ENCODE assay signal across 9 cellular contexts in genomic region chr1:207838156-207839082, GRCh38.
A peak's percentile ranks its signal among the peaks of the same experiment; 100 is the strongest.
DNase-seq lines count a peak whose midpoint lies in the region; ATAC-seq and TF ChIP-seq lines count a peak whose summit lies in the region.
"Had no signal": no experiment of that assay in that cellular context is flagged by ENCODE, and none has a peak within 500 bp of the region (broad histone marks: within the 10 kb centered on the region; RNA-seq: fewer than 3 reads in every experiment).

No MANE protein-coding gene starts in this region.

- DNase-seq in activated CD4-positive, alpha-beta T cell treated with anti-CD3 and anti-CD28 coated beads, Interleukin-2, amount 10 ng/mL, durations not matched to agents 7 days and 5 days: no peak
- no peak for DNase-seq in activated CD4-positive, alpha-beta T cell treated with anti-CD3 and anti-CD28 coated beads, Interleukin-2, amount 50 U/mL, for 1 hour
- no peak for DNase-seq in fibroblast of lung (ENCODE audit: low read depth in 2 of 2)
- DNase-seq in natural killer cell: no peak
- no peak for DNase-seq in upper lobe of right lung
- no peak for DNase-seq in SKM-1 treated with dmso at 0.1 percent for 144 hours (lab: John Stamatoyannopoulos, UW; ENCODE audit: unreplicated experiment)
- DNase-seq in NCI-H345 (lab: John Stamatoyannopoulos, UW): no peak
- DNase-seq: stimulated activated CD4-positive, alpha-beta T cell treated with anti-CD3 and anti-CD28 coated beads, Interleukin-4, amount 100 ng/mL, for 24 hours had no signal

- H3K79me2 ChIP-seq in fibroblast of lung (ENCODE audit: control insufficient read depth, insufficient read depth, low read length): peaks cover 3% of the 10 kb centered on the region

- CTCF ChIA-PET in activated CD4-positive, alpha-beta T cell treated with anti-CD3 and anti-CD28 coated beads, Interleukin-2, amount 10 ng/mL, durations not matched to agents 7 days and 5 days (lab: Charles Lee): interaction anchor here (0.7 to 4.6 kb wide), 7 partner anchors 9 to 136 kb away, joined by 3 to 24 read pairs (median 6); no protein-coding TSS in a partner anchor

- H3K36me3 ChIP-seq in fibroblast of lung (ENCODE audit: control insufficient read depth, insufficient read depth, low read length): no peaks in the 10 kb centered on the region
- peaks cover 9% of the 10 kb centered on the region for H3K36me3 ChIP-seq in upper lobe of right lung

- H2AFZ ChIP-seq in fibroblast of lung (ENCODE audit: low read length): peak overlapping the region; percentile 21

- no peak for ATAC-seq in natural killer cell
- ATAC-seq in upper lobe of right lung: peak; percentile 58
- ATAC-seq in GM19324 (IDR thresholded peaks at IDR 0.05; ENCODE audit: low FRiP score, unreplicated experiment): no peak

- intact Hi-C loops in natural killer cell (cut with micrococcal nuclease): no loop called here
- intact Hi-C loops in upper lobe of right lung (cut with DNase I): no loop called here

- H3K9ac ChIP-seq in fibroblast of lung (ENCODE audit: insufficient read depth, low read length): no peak overlapping the region

- H3K27me3 ChIP-seq in fibroblast of lung (ENCODE audit: control insufficient read depth, insufficient read depth, low read length): no peaks in the 10 kb centered on the region
- no peaks in the 10 kb centered on the region for H3K27me3 ChIP-seq in upper lobe of right lung

- H3K27ac ChIP-seq in fibroblast of lung (ENCODE audit: insufficient read depth, low read length) (no peak overlapping the region), upper lobe of right lung (peak overlapping the region; percentile 47)

- POLR2A ChIA-PET in activated CD4-positive, alpha-beta T cell treated with anti-CD3 and anti-CD28 coated beads, Interleukin-2, amount 10 ng/mL, durations not matched to agents 7 days and 5 days (lab: Charles Lee): no interaction called here

- H3K27me3 Mint-ChIP-seq in activated CD4-positive, alpha-beta T cell treated with anti-CD3 and anti-CD28 coated beads, Interleukin-2, amount 10 ng/mL, durations not matched to agents 7 days and 5 days: no peaks in the 10 kb centered on the region
- H3K27me3 Mint-ChIP-seq in natural killer cell (ENCODE audit: low read depth in 2 of 2): no peaks in the 10 kb centered on the region

- peak overlapping the region; percentile 27 for H3K27ac Mint-ChIP-seq in activated CD4-positive, alpha-beta T cell treated with anti-CD3 and anti-CD28 coated beads, Interleukin-2, amount 10 ng/mL, durations not matched to agents 7 days and 5 days
- peak overlapping the region; percentile 99 for H3K27ac Mint-ChIP-seq in natural killer cell

- no peaks in the 10 kb centered on the region for H3K9me3 Mint-ChIP-seq in activated CD4-positive, alpha-beta T cell treated with anti-CD3 and anti-CD28 coated beads, Interleukin-2, amount 10 ng/mL, durations not matched to agents 7 days and 5 days
- no peaks in the 10 kb centered on the region for H3K9me3 Mint-ChIP-seq in natural killer cell

- H4K20me1 ChIP-seq in fibroblast of lung (ENCODE audit: control insufficient read depth, extremely low read depth, insufficient read depth, low read length): no peaks in the 10 kb centered on the region

- H3K4me1 ChIP-seq in fibroblast of lung (ENCODE audit: control insufficient read depth, extremely low read depth, insufficient read depth, low read length) (no peaks in the 10 kb centered on the region), upper lobe of right lung (peaks cover 43% of the 10 kb centered on the region)

- H3K9me3 ChIP-seq in fibroblast of lung (ENCODE audit: control insufficient read depth, insufficient read depth, low read depth, low read length) (no peaks in the 10 kb centered on the region), upper lobe of right lung (no peaks in the 10 kb centered on the region)

- H3K36me3 Mint-ChIP-seq in activated CD4-positive, alpha-beta T cell treated with anti-CD3 and anti-CD28 coated beads, Interleukin-2, amount 10 ng/mL, durations not matched to agents 7 days and 5 days (ENCODE audit: low read depth): peaks cover 36% of the 10 kb centered on the region
- no peaks in the 10 kb centered on the region for H3K36me3 Mint-ChIP-seq in natural killer cell

- no peak overlapping the region for H3K4me2 ChIP-seq in fibroblast of lung (ENCODE audit: extremely low read depth, insufficient read depth, low read length)

- H3K4me3 ChIP-seq in fibroblast of lung (replicated peaks in 1 of 4; ENCODE audit: control extremely low read depth in 1 of 4, insufficient read depth in 1 of 4, low read depth in 3 of 4, low read length in 4 of 4) (no peak overlapping the region), upper lobe of right lung (no peak overlapping the region)

- no peak overlapping the region for H3K4me3 Mint-ChIP-seq in activated CD4-positive, alpha-beta T cell treated with anti-CD3 and anti-CD28 coated beads, Interleukin-2, amount 10 ng/mL, durations not matched to agents 7 days and 5 days
- no peak overlapping the region for H3K4me3 Mint-ChIP-seq in natural killer cell

- peaks cover 44% of the 10 kb centered on the region for H3K4me1 Mint-ChIP-seq in activated CD4-positive, alpha-beta T cell treated with anti-CD3 and anti-CD28 coated beads, Interleukin-2, amount 10 ng/mL, durations not matched to agents 7 days and 5 days
- peaks cover 67% of the 10 kb centered on the region in 2 donors for H3K4me1 Mint-ChIP-seq in natural killer cell

- TF ChIP-seq CTCF in fibroblast of lung (conservative IDR thresholded peaks at IDR 0.05 in 1 of 2, IDR thresholded peaks at IDR 0.05 in 1 of 2; ENCODE audit: low read depth in 1 of 2, low read length in 2 of 2) (no peak), natural killer cell (IDR thresholded peaks at IDR 0.05) (no peak), upper lobe of right lung (IDR thresholded peaks at IDR 0.05) (no peak)
